In genomic region chrY:8358161-8358560, GRCh38 we compare ENCODE assay signal across 28 cellular contexts.
A peak's percentile ranks its signal among the peaks of the same experiment; 100 is the strongest.
DNase-seq lines count a peak whose midpoint lies in the region; ATAC-seq and TF ChIP-seq lines count a peak whose summit lies in the region.
"Had no signal": no experiment of that assay in that cellular context is flagged by ENCODE, and none has a peak within 500 bp of the region (broad histone marks: within the 10 kb centered on the region; RNA-seq: fewer than 3 reads in every experiment).

No MANE protein-coding gene starts in this region.

- no peaks in the 10 kb centered on the region for H3K27me3 Mint-ChIP-seq in activated CD8-positive, alpha-beta T cell treated with anti-CD3 and anti-CD28 coated beads for 36 hours
- H3K27me3 Mint-ChIP-seq: B cell; CD4-positive, alpha-beta memory T cell; CD4-positive, alpha-beta T cell; CD4-positive, CD25-positive, alpha-beta regulatory T cell; CD8-positive, alpha-beta memory T cell had no signal

- no peak overlapping the region for H3K27ac Mint-ChIP-seq in activated CD8-positive, alpha-beta T cell treated with anti-CD3 and anti-CD28 coated beads for 36 hours
- H3K27ac Mint-ChIP-seq: B cell; CD14-positive monocyte; CD4-positive, alpha-beta memory T cell; CD4-positive, alpha-beta T cell; CD4-positive, CD25-positive, alpha-beta regulatory T cell; CD8-positive, alpha-beta memory T cell; CD8-positive, alpha-beta T cell had no signal

- in situ Hi-C loops in G401 (cut with HindIII; ENCODE audit: low sequenced_read_pairs): no loop called here

- intact Hi-C loops in activated CD8-positive, alpha-beta T cell treated with anti-CD3 and anti-CD28 coated beads for 36 hours (cut with micrococcal nuclease): no loop called here

- DNase-seq in G401 (ENCODE audit: low spot score): peak; percentile 66
- peak; percentile 62 for DNase-seq in cerebellar cortex (ENCODE audit: low spot score)
- peak; percentile 28 for DNase-seq in cerebellum (ENCODE audit: low spot score)
- no peak for DNase-seq in activated CD8-positive, alpha-beta T cell treated with anti-CD3 and anti-CD28 coated beads for 36 hours
- no peak for DNase-seq in activated T-cell treated with anti-CD3 and anti-CD28 coated beads, Interleukin-2, amount 50 U/mL, for 1 hour
- DNase-seq in T-helper 9 cell: no peak
- DNase-seq: 8988T; ACHN; AML-193; BE2C; Caco-2; Calu3; CD4-positive, alpha-beta memory T cell; CD4-positive, alpha-beta T cell; CD4-positive, CD25-positive, alpha-beta regulatory T cell; CD8-positive, alpha-beta memory T cell; CD8-positive, alpha-beta T cell; COR-L47; DMS 273 treated with DMSO at 0.1 percent for 48 hours; DMS153; DMS53; DMS79; DMS79 treated with DMSO at 0.1 percent for 48 hours; DND-41; EL had no signal

- H3K4me3 Mint-ChIP-seq in activated CD8-positive, alpha-beta T cell treated with anti-CD3 and anti-CD28 coated beads for 36 hours: no peak overlapping the region
- H3K4me3 Mint-ChIP-seq: B cell; CD14-positive monocyte; CD4-positive, alpha-beta memory T cell; CD4-positive, alpha-beta T cell; CD4-positive, CD25-positive, alpha-beta regulatory T cell; CD8-positive, alpha-beta memory T cell; CD8-positive, alpha-beta T cell had no signal

- TF ChIP-seq CTCF in activated CD8-positive, alpha-beta T cell treated with anti-CD3 and anti-CD28 coated beads for 36 hours (IDR thresholded peaks at IDR 0.05): no peak

- CTCF ChIA-PET in activated CD8-positive, alpha-beta T cell treated with anti-CD3 and anti-CD28 coated beads for 36 hours (lab: Charles Lee): no interaction called here

- H3K4me1 Mint-ChIP-seq in activated CD8-positive, alpha-beta T cell treated with anti-CD3 and anti-CD28 coated beads for 36 hours (ENCODE audit: low read depth): no peaks in the 10 kb centered on the region
- H3K4me1 Mint-ChIP-seq: B cell; CD14-positive monocyte; CD4-positive, alpha-beta memory T cell; CD4-positive, CD25-positive, alpha-beta regulatory T cell; CD8-positive, alpha-beta memory T cell had no signal

- no peaks in the 10 kb centered on the region for H3K36me3 Mint-ChIP-seq in activated CD8-positive, alpha-beta T cell treated with anti-CD3 and anti-CD28 coated beads for 36 hours (ENCODE audit: low read depth)
- H3K36me3 Mint-ChIP-seq: CD14-positive monocyte; CD4-positive, alpha-beta memory T cell; CD4-positive, CD25-positive, alpha-beta regulatory T cell; CD8-positive, alpha-beta memory T cell; CD8-positive, alpha-beta T cell had no signal

- H3K9me3 Mint-ChIP-seq in activated CD8-positive, alpha-beta T cell treated with anti-CD3 and anti-CD28 coated beads for 36 hours: no peaks in the 10 kb centered on the region
- H3K9me3 Mint-ChIP-seq: CD14-positive monocyte; CD4-positive, alpha-beta memory T cell; CD4-positive, alpha-beta T cell; CD8-positive, alpha-beta memory T cell; CD8-positive, alpha-beta T cell had no signal

- POLR2A ChIA-PET in activated CD8-positive, alpha-beta T cell treated with anti-CD3 and anti-CD28 coated beads for 36 hours (lab: Charles Lee): no interaction called here

- no peak for ATAC-seq in activated CD8-positive, alpha-beta T cell treated with anti-CD3 and anti-CD28 coated beads for 36 hours
- ATAC-seq: A549; CD8-positive, alpha-beta T cell had no signal

Comparison
In these comparisons a context has a peak if more than half of its experiments do, and no peak if none do; other contexts are left out.
1. DNase-seq: peak in G401 (single experiment), cerebellar cortex (single experiment) and cerebellum (single experiment); none in activated CD8-positive, alpha-beta T cell treated with anti-CD3 and anti-CD28 coated beads for 36 hours (single experiment), activated T-cell treated with anti-CD3 and anti-CD28 coated beads, Interleukin-2, amount 50 U/mL, for 1 hour (single experiment) and T-helper 9 cell (single experiment).